8 cellular contexts compared by ENCODE assay signal in genomic region chr3:184298759-184299487, GRCh38. TPM values are rescaled to one million over a fixed set of nuclear protein-coding genes. Genes with fewer than 3 reads are reported as not detected.
DNase-seq lines count a peak whose midpoint lies in the region; ATAC-seq and TF ChIP-seq lines count a peak whose summit lies in the region.

TSS of gene PSMD2 (plus strand) at chr3:184299241. CDS start at chr3:184299267, 26 bp downstream.

- peak within 1 kb of the TSS; percentile 73 for H3K4me3 ChIP-seq in suprapubic skin

- peaks cover 15% of the 10 kb centered on the region for H3K4me1 ChIP-seq in suprapubic skin

- TF ChIP-seq CTCF in suprapubic skin (IDR thresholded peaks at IDR 0.05) = no peak

- peak within 1 kb of the TSS; percentile 93 to 97 for H3K27ac Mint-ChIP-seq in activated naive CD4-positive, alpha-beta T cell treated with anti-CD3 and anti-CD28 coated beads, Interleukin-2, amount 50 U/mL, for 72 hours

- peak; percentile 93 for ATAC-seq in HG02642 (IDR thresholded peaks at IDR 0.05; ENCODE audit: poor library complexity, unreplicated experiment)
- ATAC-seq in activated naive CD4-positive, alpha-beta T cell treated with anti-CD3 and anti-CD28 coated beads, Interleukin-2, amount 50 U/mL, for 72 hours = peak; percentile 95 to 96

- H3K27ac ChIP-seq in suprapubic skin = peak within 1 kb of the TSS; percentile 82

- TF ChIP-seq EP300 in suprapubic skin (IDR thresholded peaks at IDR 0.05) = no peak

- TF ChIP-seq POLR2A in GM10847 (IDR thresholded peaks at IDR 0.05; ENCODE audit: extremely low read depth, insufficient read length) (peak; percentile 73), suprapubic skin (IDR thresholded peaks at IDR 0.05) (peak in 1 of 2 donors; percentile 71)

- no peaks in the 10 kb centered on the region for H3K27me3 ChIP-seq in suprapubic skin

- H3K9me3 Mint-ChIP-seq in activated naive CD4-positive, alpha-beta T cell treated with anti-CD3 and anti-CD28 coated beads, Interleukin-2, amount 50 U/mL, for 72 hours = no peaks in the 10 kb centered on the region

- no peaks in the 10 kb centered on the region for H3K9me3 ChIP-seq in suprapubic skin

- peaks cover 12 to 25% of the 10 kb centered on the region in 2 donors for H3K36me3 Mint-ChIP-seq in activated naive CD4-positive, alpha-beta T cell treated with anti-CD3 and anti-CD28 coated beads, Interleukin-2, amount 50 U/mL, for 72 hours

- peaks cover 27% of the 10 kb centered on the region for H3K36me3 ChIP-seq in suprapubic skin

- DNase-seq in NCI-H1105 (lab: John Stamatoyannopoulos, UW) (peak; percentile 100), SKM-1 (lab: John Stamatoyannopoulos, UW; ENCODE audit: unreplicated experiment) (peak; percentile 93), glomerular endothelial cell (ENCODE audit: extremely low read depth, low read depth, low spot score) (no peak), occipital lobe (lab: John Stamatoyannopoulos, UW) (peak; percentile 97), suprapubic skin (ENCODE audit: low spot score in 2 of 2) (peak; percentile 99)
- peak; percentile 95 to 96 for DNase-seq in activated naive CD4-positive, alpha-beta T cell treated with anti-CD3 and anti-CD28 coated beads, Interleukin-2, amount 50 U/mL, for 72 hours (ENCODE audit: low spot score in 2 of 2)

- WGBS in suprapubic skin = 0% methylated on average over 31 of the region's 78 CpGs

RNA-seq across cellular contexts. Expression of gene PSMD2, which starts in this region (rescaled TPM):
- 100 to 1,000 TPM; 241 to 252 TPM for total RNA-seq in activated naive CD4-positive, alpha-beta T cell treated with anti-CD3 and anti-CD28 coated beads, Interleukin-2, amount 50 U/mL, for 72 hours
- total RNA-seq in glomerular endothelial cell (504 and 771 TPM in 2 replicates), occipital lobe (244 TPM), suprapubic skin (100 to 1,000 TPM; 118 to 221 (median 197) TPM)
